ENCODE assay signal across 1 cellular context in genomic region chr15:38623744-38624143, GRCh38.
TF ChIP-seq lines count a peak whose summit lies in the region.

No MANE protein-coding gene starts in this region.

TF ChIP-seq in GM12878, 131 proteins besides CTCF, POLR2A, EP300 and RAD21 (continued from another document):
- TF ChIP-seq REST (IDR thresholded peaks at IDR 0.05; ENCODE audit: low read depth, low read length) (no peak), MLLT1 (IDR thresholded peaks at IDR 0.05) (0 out of 2 replicates have a peak, but pooled peaks have one; percentile 14), IRF4 (IDR thresholded peaks at IDR 0.05; ENCODE audit: low read depth, low read length) (peak; percentile 53; the same call in 1 of the 2 replicates), JUNB (IDR thresholded peaks at IDR 0.05) (peak; percentile 10; the same call in 1 of the 2 replicates), RB1 (IDR thresholded peaks at IDR 0.05; ENCODE audit: borderline replicate concordance) (no peak), HDGF (IDR thresholded peaks at IDR 0.05) (no peak), CEBPZ (IDR thresholded peaks at IDR 0.05; ENCODE audit: low read depth, low read length) (no peak), SMAD1 (IDR thresholded peaks at IDR 0.05; ENCODE audit: low read depth, partially characterized antibody) (no peak), IKZF1 (conservative IDR thresholded peaks at IDR 0.05) (peak; percentile 9), ESRRA (IDR thresholded peaks at IDR 0.05; ENCODE audit: low read length) (no peak), NRF1 (conservative IDR thresholded peaks at IDR 0.05; ENCODE audit: low read depth, low read length) (no peak), CREM (IDR thresholded peaks at IDR 0.05; ENCODE audit: low read depth) (no peak), JUND (IDR thresholded peaks at IDR 0.05; ENCODE audit: low read depth, low read length) (peak; percentile 9; the same call in 1 of the 2 replicates), ZBTB11 (CRISPR knock-in tag; IDR thresholded peaks at IDR 0.05) (no peak), PAX5 (IDR thresholded peaks at IDR 0.05; ENCODE audit: borderline replicate concordance, low read depth, low read length) (no peak), YY1 (IDR thresholded peaks at IDR 0.05; ENCODE audit: low read depth, low read length) (peak; percentile 43; the same call in 1 of the 2 replicates), MTA2 (IDR thresholded peaks at IDR 0.05; ENCODE audit: low read depth) (peak; percentile 86), NR2C2 (IDR thresholded peaks at IDR 0.05; ENCODE audit: borderline replicate concordance, control insufficient read depth, insufficient read length, low read depth) (no peak), PBX3 (IDR thresholded peaks at IDR 0.05; ENCODE audit: insufficient replicate concordance, low read depth, low read length) (no peak), CREB1 (IDR thresholded peaks at IDR 0.05; ENCODE audit: low read depth) (no peak), CHD4 (IDR thresholded peaks at IDR 0.05) (no peak), BCL11A (IDR thresholded peaks at IDR 0.05; ENCODE audit: low read depth, low read length) (peak; percentile 69), SMAD5 (IDR thresholded peaks at IDR 0.05; ENCODE audit: low read depth) (no peak), MTA3 (IDR thresholded peaks at IDR 0.05; ENCODE audit: borderline replicate concordance, low read length) (no peak), TCF12 (IDR thresholded peaks at IDR 0.05; ENCODE audit: low read depth, low read length) (no peak), CBFB (IDR thresholded peaks at IDR 0.05; ENCODE audit: low read depth) (no peak), ETV6 (conservative IDR thresholded peaks at IDR 0.05 in 1 of 2, IDR thresholded peaks at IDR 0.05 in 1 of 2; ENCODE audit: borderline replicate concordance in 1 of 2, low read depth in 1 of 2) (no peak), POU2F2 (IDR thresholded peaks at IDR 0.05; ENCODE audit: borderline replicate concordance, low read depth, low read length) (no peak), BACH1 (IDR thresholded peaks at IDR 0.05; ENCODE audit: borderline replicate concordance) (no peak)
- TF ChIP-seq, protein P1, sequence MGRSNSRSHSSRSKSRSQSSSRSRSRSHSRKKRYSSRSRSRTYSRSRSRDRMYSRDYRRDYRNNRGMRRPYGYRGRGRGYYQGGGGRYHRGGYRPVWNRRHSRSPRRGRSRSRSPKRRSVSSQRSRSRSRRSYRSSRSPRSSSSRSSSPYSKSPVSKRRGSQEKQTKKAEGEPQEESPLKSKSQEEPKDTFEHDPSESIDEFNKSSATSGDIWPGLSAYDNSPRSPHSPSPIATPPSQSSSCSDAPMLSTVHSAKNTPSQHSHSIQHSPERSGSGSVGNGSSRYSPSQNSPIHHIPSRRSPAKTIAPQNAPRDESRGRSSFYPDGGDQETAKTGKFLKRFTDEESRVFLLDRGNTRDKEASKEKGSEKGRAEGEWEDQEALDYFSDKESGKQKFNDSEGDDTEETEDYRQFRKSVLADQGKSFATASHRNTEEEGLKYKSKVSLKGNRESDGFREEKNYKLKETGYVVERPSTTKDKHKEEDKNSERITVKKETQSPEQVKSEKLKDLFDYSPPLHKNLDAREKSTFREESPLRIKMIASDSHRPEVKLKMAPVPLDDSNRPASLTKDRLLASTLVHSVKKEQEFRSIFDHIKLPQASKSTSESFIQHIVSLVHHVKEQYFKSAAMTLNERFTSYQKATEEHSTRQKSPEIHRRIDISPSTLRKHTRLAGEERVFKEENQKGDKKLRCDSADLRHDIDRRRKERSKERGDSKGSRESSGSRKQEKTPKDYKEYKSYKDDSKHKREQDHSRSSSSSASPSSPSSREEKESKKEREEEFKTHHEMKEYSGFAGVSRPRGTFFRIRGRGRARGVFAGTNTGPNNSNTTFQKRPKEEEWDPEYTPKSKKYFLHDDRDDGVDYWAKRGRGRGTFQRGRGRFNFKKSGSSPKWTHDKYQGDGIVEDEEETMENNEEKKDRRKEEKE (IDR thresholded peaks at IDR 0.05): no peak
- TF ChIP-seq, protein P2, sequence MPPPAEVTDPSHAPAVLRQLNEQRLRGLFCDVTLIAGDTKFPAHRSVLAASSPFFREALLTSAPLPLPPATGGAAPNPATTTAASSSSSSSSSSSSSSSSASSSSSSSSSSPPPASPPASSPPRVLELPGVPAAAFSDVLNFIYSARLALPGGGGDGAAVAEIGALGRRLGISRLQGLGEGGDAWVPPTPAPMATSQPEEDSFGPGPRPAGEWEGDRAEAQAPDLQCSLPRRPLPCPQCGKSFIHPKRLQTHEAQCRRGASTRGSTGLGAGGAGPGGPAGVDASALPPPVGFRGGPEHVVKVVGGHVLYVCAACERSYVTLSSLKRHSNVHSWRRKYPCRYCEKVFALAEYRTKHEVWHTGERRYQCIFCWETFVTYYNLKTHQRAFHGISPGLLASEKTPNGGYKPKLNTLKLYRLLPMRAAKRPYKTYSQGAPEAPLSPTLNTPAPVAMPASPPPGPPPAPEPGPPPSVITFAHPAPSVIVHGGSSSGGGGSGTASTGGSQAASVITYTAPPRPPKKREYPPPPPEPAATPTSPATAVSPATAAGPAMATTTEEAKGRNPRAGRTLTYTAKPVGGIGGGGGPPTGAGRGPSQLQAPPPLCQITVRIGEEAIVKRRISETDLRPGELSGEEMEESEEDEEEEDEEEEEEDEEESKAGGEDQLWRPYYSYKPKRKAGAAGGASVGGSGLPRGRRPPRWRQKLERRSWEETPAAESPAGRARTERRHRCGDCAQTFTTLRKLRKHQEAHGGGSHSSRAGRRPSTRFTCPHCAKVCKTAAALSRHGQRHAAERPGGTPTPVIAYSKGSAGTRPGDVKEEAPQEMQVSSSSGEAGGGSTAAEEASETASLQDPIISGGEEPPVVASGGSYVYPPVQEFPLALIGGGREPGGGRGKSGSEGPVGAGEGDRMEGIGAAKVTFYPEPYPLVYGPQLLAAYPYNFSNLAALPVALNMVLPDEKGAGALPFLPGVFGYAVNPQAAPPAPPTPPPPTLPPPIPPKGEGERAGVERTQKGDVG (CRISPR knock-in tag; IDR thresholded peaks at IDR 0.05): no peak
- TF ChIP-seq, protein P3, sequence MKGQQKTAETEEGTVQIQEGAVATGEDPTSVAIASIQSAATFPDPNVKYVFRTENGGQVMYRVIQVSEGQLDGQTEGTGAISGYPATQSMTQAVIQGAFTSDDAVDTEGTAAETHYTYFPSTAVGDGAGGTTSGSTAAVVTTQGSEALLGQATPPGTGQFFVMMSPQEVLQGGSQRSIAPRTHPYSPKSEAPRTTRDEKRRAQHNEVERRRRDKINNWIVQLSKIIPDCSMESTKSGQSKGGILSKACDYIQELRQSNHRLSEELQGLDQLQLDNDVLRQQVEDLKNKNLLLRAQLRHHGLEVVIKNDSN (IDR thresholded peaks at IDR 0.05; ENCODE audit: borderline replicate concordance, extremely low read length, insufficient read depth, low read depth, low read length): no peak
- TF ChIP-seq, protein P4, sequence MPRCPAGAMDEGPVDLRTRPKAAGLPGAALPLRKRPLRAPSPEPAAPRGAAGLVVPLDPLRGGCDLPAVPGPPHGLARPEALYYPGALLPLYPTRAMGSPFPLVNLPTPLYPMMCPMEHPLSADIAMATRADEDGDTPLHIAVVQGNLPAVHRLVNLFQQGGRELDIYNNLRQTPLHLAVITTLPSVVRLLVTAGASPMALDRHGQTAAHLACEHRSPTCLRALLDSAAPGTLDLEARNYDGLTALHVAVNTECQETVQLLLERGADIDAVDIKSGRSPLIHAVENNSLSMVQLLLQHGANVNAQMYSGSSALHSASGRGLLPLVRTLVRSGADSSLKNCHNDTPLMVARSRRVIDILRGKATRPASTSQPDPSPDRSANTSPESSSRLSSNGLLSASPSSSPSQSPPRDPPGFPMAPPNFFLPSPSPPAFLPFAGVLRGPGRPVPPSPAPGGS (IDR thresholded peaks at IDR 0.05; ENCODE audit: borderline replicate concordance, insufficient read depth, low read depth, low read length, poor library complexity, severe bottlenecking): no peak
